ENCODE assay signal across 10 cellular contexts in genomic region chr11:12175694-12176241, GRCh38.
DNase-seq lines count a peak whose midpoint lies in the region; ATAC-seq and TF ChIP-seq lines count a peak whose summit lies in the region.
"Had no signal": no experiment of that assay in that cellular context is flagged by ENCODE, and none has a peak within 500 bp of the region (broad histone marks: within the 10 kb centered on the region; RNA-seq: fewer than 3 reads in every experiment).

No MANE protein-coding gene starts in this region.

- no peak overlapping the region for H3K27ac ChIP-seq in CD8-positive, alpha-beta T cell (ENCODE audit: low read depth, low read length)
- peak overlapping the region; percentile 3 to 77 for H3K27ac ChIP-seq in lung (ENCODE audit: low read depth in 1 of 2, low read length in 1 of 2)

- no peaks in the 10 kb centered on the region for H3K9me3 ChIP-seq in CD8-positive, alpha-beta T cell (ENCODE audit: low read length)
- peaks cover 0 to 2% of the 10 kb centered on the region in 2 donors for H3K9me3 ChIP-seq in lung (ENCODE audit: control insufficient read depth in 2 of 2, insufficient read depth in 1 of 2, low read length in 1 of 2)

- no peaks in the 10 kb centered on the region for H3K36me3 Mint-ChIP-seq in CD8-positive, alpha-beta T cell
- peaks cover 14% of the 10 kb centered on the region for H3K36me3 Mint-ChIP-seq in activated naive CD8-positive, alpha-beta T cell treated with anti-CD3 and anti-CD28 coated beads, Interleukin-2, amount 10 ng/mL, durations not matched to agents 7 days and 5 days
- H3K36me3 Mint-ChIP-seq: memory B cell had no signal

- no peak overlapping the region for H3K4me3 ChIP-seq in CD8-positive, alpha-beta T cell (ENCODE audit: low read depth, low read length)
- no peak overlapping the region for H3K4me3 ChIP-seq in lung

- no peaks in the 10 kb centered on the region for H3K27me3 Mint-ChIP-seq in CD8-positive, alpha-beta T cell (ENCODE audit: low read depth)
- H3K27me3 Mint-ChIP-seq in activated naive CD8-positive, alpha-beta T cell treated with anti-CD3 and anti-CD28 coated beads, Interleukin-2, amount 10 ng/mL, durations not matched to agents 7 days and 5 days = no peaks in the 10 kb centered on the region

- TF ChIP-seq CTCF in CD8-positive, alpha-beta T cell (IDR thresholded peaks at IDR 0.05) = no peak
- no peak for TF ChIP-seq CTCF in lung (IDR thresholded peaks at IDR 0.05; ENCODE audit: control extremely low read depth, extremely low read depth)

- H3K27ac Mint-ChIP-seq in CD8-positive, alpha-beta T cell = peak overlapping the region; percentile 69
- peak overlapping the region; percentile 82 for H3K27ac Mint-ChIP-seq in activated naive CD8-positive, alpha-beta T cell treated with anti-CD3 and anti-CD28 coated beads, Interleukin-2, amount 10 ng/mL, durations not matched to agents 7 days and 5 days
- H3K27ac Mint-ChIP-seq: memory B cell had no signal

- H3K27me3 ChIP-seq in CD8-positive, alpha-beta T cell (ENCODE audit: insufficient read depth, low read length) = no peaks in the 10 kb centered on the region
- H3K27me3 ChIP-seq in lung (ENCODE audit: control insufficient read depth, insufficient read depth) = no peaks in the 10 kb centered on the region

- CTCF ChIA-PET in CD8-positive, alpha-beta T cell (lab: Charles Lee) = no interaction called here

- no peak for DNase-seq in CD8-positive, alpha-beta T cell
- DNase-seq in HK-2 (ENCODE audit: unreplicated experiment) (peak; percentile 71), lung (ENCODE audit: low spot score) (no peak), NCI-H1417 (lab: John Stamatoyannopoulos, UW) (no peak)
- DNase-seq in activated naive CD8-positive, alpha-beta T cell treated with anti-CD3 and anti-CD28 coated beads, Interleukin-2, amount 10 ng/mL, durations not matched to agents 7 days and 5 days = no peak
- no peak for DNase-seq in stimulated activated naive CD4-positive, alpha-beta T cell (lab: John Stamatoyannopoulos, UW)
- DNase-seq: NCI-H1092 treated with DMSO at 0.1 percent for 48 hours had no signal

- H3K36me3 ChIP-seq in CD8-positive, alpha-beta T cell (ENCODE audit: insufficient read depth, low read length) = no peaks in the 10 kb centered on the region
- H3K36me3 ChIP-seq in lung (ENCODE audit: control insufficient read depth in 2 of 2, insufficient read depth in 2 of 2, low read length in 2 of 2) = peaks cover 0 to 4% of the 10 kb centered on the region in 2 donors

- peak; percentile 38 for ATAC-seq in CD8-positive, alpha-beta T cell
- peak; percentile 77 for ATAC-seq in activated naive CD8-positive, alpha-beta T cell treated with anti-CD3 and anti-CD28 coated beads, Interleukin-2, amount 10 ng/mL, durations not matched to agents 7 days and 5 days (ENCODE audit: low read depth)
- ATAC-seq in lung (ENCODE audit: insufficient read depth, low FRiP score) (no peak), HG03045 (IDR thresholded peaks at IDR 0.05; ENCODE audit: unreplicated experiment) (no peak), GM21723 (IDR thresholded peaks at IDR 0.05; ENCODE audit: unreplicated experiment) (no peak)

- H3K4me3 Mint-ChIP-seq in CD8-positive, alpha-beta T cell = no peak overlapping the region
- H3K4me3 Mint-ChIP-seq in activated naive CD8-positive, alpha-beta T cell treated with anti-CD3 and anti-CD28 coated beads, Interleukin-2, amount 10 ng/mL, durations not matched to agents 7 days and 5 days = peak overlapping the region; percentile 7
- H3K4me3 Mint-ChIP-seq: memory B cell had no signal

- H3K9me3 Mint-ChIP-seq in CD8-positive, alpha-beta T cell = no peaks in the 10 kb centered on the region
- H3K9me3 Mint-ChIP-seq in activated naive CD8-positive, alpha-beta T cell treated with anti-CD3 and anti-CD28 coated beads, Interleukin-2, amount 10 ng/mL, durations not matched to agents 7 days and 5 days = peaks cover 3% of the 10 kb centered on the region
- H3K9me3 Mint-ChIP-seq: memory B cell had no signal

- intact Hi-C loops in CD8-positive, alpha-beta T cell (cut with DNase I, micrococcal nuclease) = no loop called here

- H3K4me1 Mint-ChIP-seq in CD8-positive, alpha-beta T cell (ENCODE audit: low read depth) = peaks cover 34% of the 10 kb centered on the region
- peaks cover 42% of the 10 kb centered on the region for H3K4me1 Mint-ChIP-seq in activated naive CD8-positive, alpha-beta T cell treated with anti-CD3 and anti-CD28 coated beads, Interleukin-2, amount 10 ng/mL, durations not matched to agents 7 days and 5 days
- H3K4me1 Mint-ChIP-seq: memory B cell had no signal

- POLR2A ChIA-PET in CD8-positive, alpha-beta T cell (lab: Charles Lee) = no interaction called here
- POLR2A ChIA-PET in activated naive CD8-positive, alpha-beta T cell treated with anti-CD3 and anti-CD28 coated beads, Interleukin-2, amount 10 ng/mL, durations not matched to agents 7 days and 5 days (lab: Charles Lee) = interaction anchor here (1.2 kb wide), 1 partner anchor 20 kb away, joined by 4 read pairs; no protein-coding TSS in a partner anchor

- no peaks in the 10 kb centered on the region for H3K4me1 ChIP-seq in CD8-positive, alpha-beta T cell (ENCODE audit: insufficient read depth, low read length)
- H3K4me1 ChIP-seq in lung (ENCODE audit: control insufficient read depth in 2 of 2, insufficient read depth in 2 of 2, low read length in 2 of 2) = peaks cover 7 to 16% of the 10 kb centered on the region in 2 donors

- 32 to 36% methylated on average over 4 of the region's 4 CpGs for WGBS in lung, 2 donors

Comparison
In these comparisons a context has a peak if more than half of its experiments do, and no peak if none do; other contexts are left out.
1. ATAC-seq: peak in CD8-positive, alpha-beta T cell (single experiment) and activated naive CD8-positive, alpha-beta T cell treated with anti-CD3 and anti-CD28 coated beads, Interleukin-2, amount 10 ng/mL, durations not matched to agents 7 days and 5 days (single experiment); none in lung (single experiment), HG03045 (single experiment) and GM21723 (single experiment).